Comparison of ENCODE assay signal across 30 cellular contexts in genomic region chr2:42115588-42115987, GRCh38.
"Had no signal": no experiment of that assay in that cellular context is flagged by ENCODE, and none has a peak within 500 bp of the region (broad histone marks: within the 10 kb centered on the region; RNA-seq: fewer than 3 reads in every experiment).

No MANE protein-coding gene starts in this region.

- ATAC-seq: activated CD4-positive, CD25-positive, alpha-beta regulatory T cell treated with anti-CD3 and anti-CD28 coated beads, Interleukin-2, amount 50 U/mL, for 24 hours; activated T-cell treated with anti-CD3 and anti-CD28 coated beads, Interleukin-2, amount 50 U/mL, for 4 hours; activated T-helper 17 cell treated with anti-CD3 and anti-CD28 coated beads, Interleukin-2, amount 50 U/mL, for 72 hours; heart right ventricle; lower lobe of right lung; natural killer cell treated with Interleukin-12 subunit alpha and Interleukin-12 subunit beta and Interleukin-15 and Interleukin-18, amount 100 ng/mL, for 72 hours; stimulated activated naive B cell treated with anti-CD40 and anti-IgM and Interleukin-4, amounts not matched to agents 10 μg/mL and 1 μg/mL and 100 μg/mL, for 72 hours had no signal

- H3K27ac ChIP-seq: esophagus muscularis mucosa, heart right ventricle, lower lobe of right lung, neutrophil, ovary, sigmoid colon, stomach, thyroid gland, upper lobe of left lung, vagina, VCaP had no signal

- H3K36me3 Mint-ChIP-seq: natural killer cell treated with Interleukin-12 subunit alpha and Interleukin-12 subunit beta and Interleukin-15 and Interleukin-18, amount 100 ng/mL, for 72 hours; stimulated activated naive B cell treated with anti-CD40 and anti-IgM and Interleukin-4, amounts not matched to agents 10 μg/mL and 1 μg/mL and 100 μg/mL, for 72 hours had no signal

- H3K9me3 ChIP-seq: esophagus muscularis mucosa, heart right ventricle, lower lobe of right lung, neutrophil, ovary, sigmoid colon, stomach, thyroid gland, upper lobe of left lung, vagina had no signal

- H3K9me3 Mint-ChIP-seq: activated CD4-positive, alpha-beta memory T cell treated with anti-CD3 and anti-CD28 coated beads for 36 hours; activated CD4-positive, alpha-beta T cell treated with anti-CD3 and anti-CD28 coated beads, Interleukin-2, amount 10 ng/mL, durations not matched to agents 24 days and 14 days; activated T-cell treated with anti-CD3 and anti-CD28 coated beads, Interleukin-2, amount 50 U/mL, for 4 hours; activated T-helper 17 cell treated with anti-CD3 and anti-CD28 coated beads, Interleukin-2, amount 50 U/mL, for 72 hours; natural killer cell treated with Interleukin-12 subunit alpha and Interleukin-12 subunit beta and Interleukin-15 and Interleukin-18, amount 100 ng/mL, for 72 hours; stimulated activated naive B cell treated with anti-CD40 and anti-IgM and Interleukin-4, amounts not matched to agents 10 μg/mL and 1 μg/mL and 100 μg/mL, for 72 hours had no signal

- H3K4me3 Mint-ChIP-seq: activated CD4-positive, alpha-beta memory T cell treated with anti-CD3 and anti-CD28 coated beads for 36 hours; activated CD4-positive, alpha-beta T cell treated with anti-CD3 and anti-CD28 coated beads, Interleukin-2, amount 10 ng/mL, durations not matched to agents 24 days and 14 days; activated T-cell treated with anti-CD3 and anti-CD28 coated beads, Interleukin-2, amount 50 U/mL, for 4 hours; activated T-helper 17 cell treated with anti-CD3 and anti-CD28 coated beads, Interleukin-2, amount 50 U/mL, for 72 hours; natural killer cell treated with Interleukin-12 subunit alpha and Interleukin-12 subunit beta and Interleukin-15 and Interleukin-18, amount 100 ng/mL, for 72 hours; stimulated activated naive B cell treated with anti-CD40 and anti-IgM and Interleukin-4, amounts not matched to agents 10 μg/mL and 1 μg/mL and 100 μg/mL, for 72 hours had no signal

- DNase-seq: activated CD4-positive, alpha-beta memory T cell treated with anti-CD3 and anti-CD28 coated beads for 36 hours; activated CD4-positive, alpha-beta T cell treated with anti-CD3 and anti-CD28 coated beads, Interleukin-2, amount 10 ng/mL, durations not matched to agents 24 days and 14 days; activated gamma-delta T cell treated with Interleukin-2 at 50 U/mL for 16 hours; activated naive CD4-positive, alpha-beta T cell treated with anti-CD3 and anti-CD28 coated beads, Interleukin-2, amount 50 U/mL, for 16 hours; activated T-cell treated with anti-CD3 and anti-CD28 coated beads, Interleukin-2, amount 50 U/mL, for 4 hours; amniotic stem cell; caudate nucleus; foreskin melanocyte; heart right ventricle; lower lobe of right lung; mesenchymal stem cell; ovary; sigmoid colon; small intestine; stimulated activated CD4-positive, alpha-beta T cell treated with anti-CD3 and anti-CD28 coated beads, Interleukin-1b, Interleukin-23, amount 100 ng/mL, for 48 hours; stimulated activated CD4-positive, alpha-beta T cell treated with anti-CD3 and anti-CD28 coated beads, Interleukin-4, amount 100 ng/mL, for 4 hours; stimulated activated CD8-positive, alpha-beta memory T cell treated with anti-CD3 and anti-CD28 coated beads, Interleukin-4, amount 100 ng/mL, for 48 hours; stimulated activated naive B cell treated with anti-CD40 and anti-IgM and Interleukin-4, amounts not matched to agents 10 μg/mL and 1 μg/mL and 100 μg/mL, for 72 hours; stomach; T-helper 1 cell; thyroid gland; upper lobe of left lung had no signal

- H3K4me3 ChIP-seq: esophagus muscularis mucosa, heart right ventricle, lower lobe of right lung, ovary, sigmoid colon, stomach, thyroid gland, upper lobe of left lung, vagina had no signal

- H3K27ac Mint-ChIP-seq: activated CD4-positive, alpha-beta memory T cell treated with anti-CD3 and anti-CD28 coated beads for 36 hours; activated CD4-positive, alpha-beta T cell treated with anti-CD3 and anti-CD28 coated beads, Interleukin-2, amount 10 ng/mL, durations not matched to agents 24 days and 14 days; activated T-helper 17 cell treated with anti-CD3 and anti-CD28 coated beads, Interleukin-2, amount 50 U/mL, for 72 hours; progenitor cell of endocrine pancreas; stimulated activated naive B cell treated with anti-CD40 and anti-IgM and Interleukin-4, amounts not matched to agents 10 μg/mL and 1 μg/mL and 100 μg/mL, for 72 hours had no signal

- H3K27me3 Mint-ChIP-seq: activated CD4-positive, alpha-beta memory T cell treated with anti-CD3 and anti-CD28 coated beads for 36 hours; activated T-helper 17 cell treated with anti-CD3 and anti-CD28 coated beads, Interleukin-2, amount 50 U/mL, for 72 hours; stimulated activated naive B cell treated with anti-CD40 and anti-IgM and Interleukin-4, amounts not matched to agents 10 μg/mL and 1 μg/mL and 100 μg/mL, for 72 hours had no signal

- H3K36me3 ChIP-seq: esophagus muscularis mucosa, heart right ventricle, lower lobe of right lung, neutrophil, ovary, sigmoid colon, stomach, thyroid gland, upper lobe of left lung, vagina had no signal

- H3K27me3 ChIP-seq: esophagus muscularis mucosa, heart right ventricle, neutrophil, ovary, sigmoid colon, stomach, thyroid gland, upper lobe of left lung, vagina had no signal
